Comparison of ENCODE assay signal across 8 cellular contexts in the genomic region with DNA sequence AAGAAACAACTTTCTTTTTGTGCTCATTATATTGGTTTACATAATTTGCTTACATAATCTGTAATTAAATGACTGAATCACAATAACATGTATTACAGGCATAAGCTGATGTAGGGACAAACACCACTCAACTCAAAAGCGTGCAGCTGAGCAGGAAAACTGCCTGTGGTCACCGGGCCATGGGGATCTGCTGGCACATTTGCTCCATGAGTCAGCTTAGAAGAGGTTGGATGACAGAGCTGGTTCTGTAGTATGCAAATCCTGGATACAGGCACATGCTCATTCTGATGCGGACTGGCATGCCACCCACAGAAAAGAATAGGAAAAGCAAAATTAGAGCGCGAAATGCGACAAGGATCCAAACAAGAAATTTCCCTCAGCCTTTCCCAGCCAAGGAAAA.
DNase-seq lines count a peak whose midpoint lies in the region; ATAC-seq, FAIRE-seq and TF ChIP-seq lines count a peak whose summit lies in the region.

No MANE protein-coding gene starts in this region.

- no peak for TF ChIP-seq CTCF in HFF-Myc (IDR thresholded peaks at IDR 0.05; ENCODE audit: low read depth, low read length, missing control alignments)
- TF ChIP-seq CTCF in WTC11 (IDR thresholded peaks at IDR 0.05): no peak

- no peaks in the 10 kb centered on the region; the same call in 1 of the 2 replicates for H3K9me3 Mint-ChIP-seq in WTC11

- no peaks in the 10 kb centered on the region for H3K36me3 Mint-ChIP-seq in WTC11

- no peak for TF ChIP-seq POLR2A in GM12892 (IDR thresholded peaks at IDR 0.05; ENCODE audit: low read depth, low read length)

- POLR2A ChIA-PET in WTC11 (lab: Charles Lee): no interaction called here

- DNase-seq in AG08395 (ENCODE audit: low spot score): peak; percentile 98
- peak; percentile 96 for DNase-seq in HFF-Myc (ENCODE audit: extremely low read depth, low read depth)
- DNase-seq in WTC11 (ENCODE audit: low spot score): no peak
- DNase-seq in hippocampal formation (lab: John Stamatoyannopoulos, UW): peak; percentile 55 to 85
- peak; percentile 82 for DNase-seq in urothelium cell line (ENCODE audit: low spot score)
- no peak for DNase-seq in NCI-H1436 treated with DMSO at 0.1 percent for 48 hours (lab: John Stamatoyannopoulos, UW)
- DNase-seq in GM12892 (ENCODE audit: insufficient read length): no peak

- FAIRE-seq in urothelium cell line (lab: Jason Lieb, UNC) (no peak), GM12892 (lab: Jason Lieb, UNC) (no peak)

- no peaks in the 10 kb centered on the region for H3K27me3 Mint-ChIP-seq in WTC11 (ENCODE audit: low read depth)

- ATAC-seq in WTC11 (peak; percentile 42), HG03565 (IDR thresholded peaks at IDR 0.05; ENCODE audit: unreplicated experiment) (no peak)

- H3K27ac Mint-ChIP-seq in WTC11: peak overlapping the region; percentile 69

- no peak overlapping the region for H3K4me3 Mint-ChIP-seq in WTC11

- peaks cover 29% of the 10 kb centered on the region for H3K4me1 Mint-ChIP-seq in WTC11

- no peak overlapping the region for H3K4me3 ChIP-seq in HFF-Myc (replicated peaks; ENCODE audit: low read depth, low read length)

- CTCF ChIA-PET in WTC11 (lab: Charles Lee): no interaction called here

TF ChIP-seq in WTC11, 78 proteins besides CTCF, POLR2A, EP300 and RAD21:
- TF ChIP-seq, protein P1, sequence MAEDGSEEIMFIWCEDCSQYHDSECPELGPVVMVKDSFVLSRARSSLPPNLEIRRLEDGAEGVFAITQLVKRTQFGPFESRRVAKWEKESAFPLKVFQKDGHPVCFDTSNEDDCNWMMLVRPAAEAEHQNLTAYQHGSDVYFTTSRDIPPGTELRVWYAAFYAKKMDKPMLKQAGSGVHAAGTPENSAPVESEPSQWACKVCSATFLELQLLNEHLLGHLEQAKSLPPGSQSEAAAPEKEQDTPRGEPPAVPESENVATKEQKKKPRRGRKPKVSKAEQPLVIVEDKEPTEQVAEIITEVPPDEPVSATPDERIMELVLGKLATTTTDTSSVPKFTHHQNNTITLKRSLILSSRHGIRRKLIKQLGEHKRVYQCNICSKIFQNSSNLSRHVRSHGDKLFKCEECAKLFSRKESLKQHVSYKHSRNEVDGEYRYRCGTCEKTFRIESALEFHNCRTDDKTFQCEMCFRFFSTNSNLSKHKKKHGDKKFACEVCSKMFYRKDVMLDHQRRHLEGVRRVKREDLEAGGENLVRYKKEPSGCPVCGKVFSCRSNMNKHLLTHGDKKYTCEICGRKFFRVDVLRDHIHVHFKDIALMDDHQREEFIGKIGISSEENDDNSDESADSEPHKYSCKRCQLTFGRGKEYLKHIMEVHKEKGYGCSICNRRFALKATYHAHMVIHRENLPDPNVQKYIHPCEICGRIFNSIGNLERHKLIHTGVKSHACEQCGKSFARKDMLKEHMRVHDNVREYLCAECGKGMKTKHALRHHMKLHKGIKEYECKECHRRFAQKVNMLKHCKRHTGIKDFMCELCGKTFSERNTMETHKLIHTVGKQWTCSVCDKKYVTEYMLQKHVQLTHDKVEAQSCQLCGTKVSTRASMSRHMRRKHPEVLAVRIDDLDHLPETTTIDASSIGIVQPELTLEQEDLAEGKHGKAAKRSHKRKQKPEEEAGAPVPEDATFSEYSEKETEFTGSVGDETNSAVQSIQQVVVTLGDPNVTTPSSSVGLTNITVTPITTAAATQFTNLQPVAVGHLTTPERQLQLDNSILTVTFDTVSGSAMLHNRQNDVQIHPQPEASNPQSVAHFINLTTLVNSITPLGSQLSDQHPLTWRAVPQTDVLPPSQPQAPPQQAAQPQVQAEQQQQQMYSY (CRISPR knock-in tag; IDR thresholded peaks at IDR 0.05): peak; percentile 71
- TF ChIP-seq, protein P2, sequence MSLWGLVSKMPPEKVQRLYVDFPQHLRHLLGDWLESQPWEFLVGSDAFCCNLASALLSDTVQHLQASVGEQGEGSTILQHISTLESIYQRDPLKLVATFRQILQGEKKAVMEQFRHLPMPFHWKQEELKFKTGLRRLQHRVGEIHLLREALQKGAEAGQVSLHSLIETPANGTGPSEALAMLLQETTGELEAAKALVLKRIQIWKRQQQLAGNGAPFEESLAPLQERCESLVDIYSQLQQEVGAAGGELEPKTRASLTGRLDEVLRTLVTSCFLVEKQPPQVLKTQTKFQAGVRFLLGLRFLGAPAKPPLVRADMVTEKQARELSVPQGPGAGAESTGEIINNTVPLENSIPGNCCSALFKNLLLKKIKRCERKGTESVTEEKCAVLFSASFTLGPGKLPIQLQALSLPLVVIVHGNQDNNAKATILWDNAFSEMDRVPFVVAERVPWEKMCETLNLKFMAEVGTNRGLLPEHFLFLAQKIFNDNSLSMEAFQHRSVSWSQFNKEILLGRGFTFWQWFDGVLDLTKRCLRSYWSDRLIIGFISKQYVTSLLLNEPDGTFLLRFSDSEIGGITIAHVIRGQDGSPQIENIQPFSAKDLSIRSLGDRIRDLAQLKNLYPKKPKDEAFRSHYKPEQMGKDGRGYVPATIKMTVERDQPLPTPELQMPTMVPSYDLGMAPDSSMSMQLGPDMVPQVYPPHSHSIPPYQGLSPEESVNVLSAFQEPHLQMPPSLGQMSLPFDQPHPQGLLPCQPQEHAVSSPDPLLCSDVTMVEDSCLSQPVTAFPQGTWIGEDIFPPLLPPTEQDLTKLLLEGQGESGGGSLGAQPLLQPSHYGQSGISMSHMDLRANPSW (CRISPR knock-in tag; conservative IDR thresholded peaks at IDR 0.05; ENCODE audit: low read depth): no peak

Comparison
In these comparisons a context has a peak if more than half of its experiments do, and no peak if none do; other contexts are left out.
1. DNase-seq: peak in AG08395 (single experiment), HFF-Myc (single experiment), hippocampal formation (2 of 2) and urothelium cell line (single experiment); none in WTC11 (single experiment), NCI-H1436 treated with DMSO at 0.1 percent for 48 hours (single experiment) and GM12892 (single experiment).